Comparison of ENCODE assay signal across 12 cellular contexts in genomic region chr5:123520677-123521247, GRCh38. TPM values are rescaled to one million over a fixed set of nuclear protein-coding genes. Genes with fewer than 3 reads are reported as not detected.
DNase-seq lines count a peak whose midpoint lies in the region; ATAC-seq and TF ChIP-seq lines count a peak whose summit lies in the region.
"Had no signal": no experiment of that assay in that cellular context is flagged by ENCODE, and none has a peak within 500 bp of the region (broad histone marks: within the 10 kb centered on the region; RNA-seq: fewer than 3 reads in every experiment).

No MANE protein-coding gene starts in this region.

- ATAC-seq in GM19324 (IDR thresholded peaks at IDR 0.05; ENCODE audit: low FRiP score, unreplicated experiment), result peak; percentile 65
- ATAC-seq in HG02642 (IDR thresholded peaks at IDR 0.05; ENCODE audit: poor library complexity, unreplicated experiment), result peak; percentile 61
- peak; percentile 69 for ATAC-seq in HG03432 (IDR thresholded peaks at IDR 0.05; ENCODE audit: unreplicated experiment)
- no peak for ATAC-seq in upper lobe of right lung

- no peaks in the 10 kb centered on the region for H3K36me3 ChIP-seq in upper lobe of right lung
- H3K36me3 ChIP-seq: cardiac muscle cell had no signal

- no peaks in the 10 kb centered on the region for H3K27me3 ChIP-seq in upper lobe of right lung
- H3K27me3 ChIP-seq: cardiac muscle cell had no signal

- peaks cover 18% of the 10 kb centered on the region for H3K4me1 ChIP-seq in upper lobe of right lung

- H3K27ac ChIP-seq in upper lobe of right lung, result no peak overlapping the region
- H3K27ac ChIP-seq: cardiac muscle cell, GM23248, skin epidermis had no signal

- H3K4me3 ChIP-seq in upper lobe of right lung, result no peak overlapping the region
- H3K4me3 ChIP-seq: cardiac muscle cell, GM23248, skin epidermis had no signal

- DNase-seq in CD1c-positive myeloid dendritic cell (ENCODE audit: extremely low spot score), result peak; percentile 67
- DNase-seq in SKM-1 (lab: John Stamatoyannopoulos, UW; ENCODE audit: unreplicated experiment), result no peak
- DNase-seq in upper lobe of right lung, result no peak
- DNase-seq in H4 (ENCODE audit: low spot score), result no peak
- no peak for DNase-seq in foreskin melanocyte
- DNase-seq: DMS79 treated with DMSO at 0.1 percent for 48 hours, GM23248 had no signal

- no peaks in the 10 kb centered on the region for H3K9me3 ChIP-seq in upper lobe of right lung

- TF ChIP-seq CTCF in upper lobe of right lung (IDR thresholded peaks at IDR 0.05), result no peak

- intact Hi-C loops in upper lobe of right lung (cut with DNase I), result no loop called here

RNA-seq across cellular contexts. Expression of gene CSNK1G3, which starts 8.8 kb away (rescaled TPM):
- total RNA-seq in upper lobe of right lung, result 42.0 TPM
- 34.8 and 45.6 TPM in 2 replicates for total RNA-seq in H4 (2014; rRNA removed; shearing (Covaris generic))
